Comparison of ENCODE assay signal across 1 cellular context in the genomic region with DNA sequence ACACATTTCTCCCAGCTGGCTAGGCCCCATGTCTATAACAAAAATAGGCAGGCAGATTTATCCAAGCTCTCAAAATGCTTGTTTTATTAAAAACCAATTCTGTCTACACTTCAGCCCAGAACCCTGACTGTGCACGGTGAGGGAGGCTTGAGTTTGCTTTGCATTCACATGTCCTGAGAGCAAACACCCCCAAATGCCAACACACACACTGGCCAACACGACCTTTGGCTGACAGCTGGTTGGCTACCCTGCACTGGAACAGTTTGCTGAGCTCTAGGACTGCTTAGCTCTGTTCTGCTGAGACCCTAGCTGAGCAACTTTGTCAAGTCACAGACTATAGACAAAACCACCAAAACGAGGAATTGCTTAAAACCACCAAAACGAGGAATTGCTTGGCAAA.
TF ChIP-seq lines count a peak whose summit lies in the region.

No MANE protein-coding gene starts in this region.

TF ChIP-seq in HepG2, 621 proteins besides CTCF, POLR2A, EP300 and RAD21 (continues in another document):
- TF ChIP-seq, protein P1, sequence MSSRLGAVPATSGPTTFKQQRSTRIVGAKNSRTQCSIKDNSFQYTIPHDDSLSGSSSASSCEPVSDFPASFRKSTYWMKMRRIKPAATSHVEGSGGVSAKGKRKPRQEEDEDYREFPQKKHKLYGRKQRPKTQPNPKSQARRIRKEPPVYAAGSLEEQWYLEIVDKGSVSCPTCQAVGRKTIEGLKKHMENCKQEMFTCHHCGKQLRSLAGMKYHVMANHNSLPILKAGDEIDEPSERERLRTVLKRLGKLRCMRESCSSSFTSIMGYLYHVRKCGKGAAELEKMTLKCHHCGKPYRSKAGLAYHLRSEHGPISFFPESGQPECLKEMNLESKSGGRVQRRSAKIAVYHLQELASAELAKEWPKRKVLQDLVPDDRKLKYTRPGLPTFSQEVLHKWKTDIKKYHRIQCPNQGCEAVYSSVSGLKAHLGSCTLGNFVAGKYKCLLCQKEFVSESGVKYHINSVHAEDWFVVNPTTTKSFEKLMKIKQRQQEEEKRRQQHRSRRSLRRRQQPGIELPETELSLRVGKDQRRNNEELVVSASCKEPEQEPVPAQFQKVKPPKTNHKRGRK (CRISPR knock-in tag; IDR thresholded peaks at IDR 0.05): no peak
- TF ChIP-seq ZNF496 (CRISPR knock-in tag; IDR thresholded peaks at IDR 0.05; ENCODE audit: insufficient replicate concordance): no peak
- no peak for TF ChIP-seq ZNF672 (CRISPR knock-in tag; IDR thresholded peaks at IDR 0.05)
- TF ChIP-seq KLF11 (CRISPR knock-in tag; IDR thresholded peaks at IDR 0.05): no peak
- TF ChIP-seq ZNF33B (CRISPR knock-in tag; IDR thresholded peaks at IDR 0.05): no peak
- TF ChIP-seq, protein P2, sequence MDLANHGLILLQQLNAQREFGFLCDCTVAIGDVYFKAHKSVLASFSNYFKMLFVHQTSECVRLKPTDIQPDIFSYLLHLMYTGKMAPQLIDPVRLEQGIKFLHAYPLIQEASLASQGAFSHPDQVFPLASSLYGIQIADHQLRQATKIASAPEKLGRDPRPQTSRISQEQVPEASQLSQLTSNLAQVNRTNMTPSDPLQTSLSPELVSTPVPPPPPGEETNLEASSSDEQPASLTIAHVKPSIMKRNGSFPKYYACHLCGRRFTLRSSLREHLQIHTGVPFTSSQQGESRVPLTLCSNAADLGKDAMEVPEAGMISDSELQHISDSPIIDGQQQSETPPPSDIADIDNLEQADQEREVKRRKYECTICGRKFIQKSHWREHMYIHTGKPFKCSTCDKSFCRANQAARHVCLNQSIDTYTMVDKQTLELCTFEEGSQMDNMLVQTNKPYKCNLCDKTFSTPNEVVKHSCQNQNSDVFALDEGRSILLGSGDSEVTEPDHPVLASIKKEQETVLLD (CRISPR knock-in tag; IDR thresholded peaks at IDR 0.05; ENCODE audit: low read depth): no peak
- TF ChIP-seq ZNF747 (CRISPR knock-in tag; IDR thresholded peaks at IDR 0.05; ENCODE audit: borderline replicate concordance): no peak; the same call in 1 of the 2 replicates
- TF ChIP-seq REL (CRISPR knock-in tag; conservative IDR thresholded peaks at IDR 0.05): no peak
- TF ChIP-seq, protein P3, sequence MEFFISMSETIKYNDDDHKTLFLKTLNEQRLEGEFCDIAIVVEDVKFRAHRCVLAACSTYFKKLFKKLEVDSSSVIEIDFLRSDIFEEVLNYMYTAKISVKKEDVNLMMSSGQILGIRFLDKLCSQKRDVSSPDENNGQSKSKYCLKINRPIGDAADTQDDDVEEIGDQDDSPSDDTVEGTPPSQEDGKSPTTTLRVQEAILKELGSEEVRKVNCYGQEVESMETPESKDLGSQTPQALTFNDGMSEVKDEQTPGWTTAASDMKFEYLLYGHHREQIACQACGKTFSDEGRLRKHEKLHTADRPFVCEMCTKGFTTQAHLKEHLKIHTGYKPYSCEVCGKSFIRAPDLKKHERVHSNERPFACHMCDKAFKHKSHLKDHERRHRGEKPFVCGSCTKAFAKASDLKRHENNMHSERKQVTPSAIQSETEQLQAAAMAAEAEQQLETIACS (CRISPR knock-in tag; IDR thresholded peaks at IDR 0.05): no peak
- no peak for TF ChIP-seq ATF7 (IDR thresholded peaks at IDR 0.05)
- TF ChIP-seq ATF7 (CRISPR knock-in tag; IDR thresholded peaks at IDR 0.05): no peak
- TF ChIP-seq ZSCAN30 (CRISPR knock-in tag; IDR thresholded peaks at IDR 0.05): no peak
- TF ChIP-seq, protein P4, sequence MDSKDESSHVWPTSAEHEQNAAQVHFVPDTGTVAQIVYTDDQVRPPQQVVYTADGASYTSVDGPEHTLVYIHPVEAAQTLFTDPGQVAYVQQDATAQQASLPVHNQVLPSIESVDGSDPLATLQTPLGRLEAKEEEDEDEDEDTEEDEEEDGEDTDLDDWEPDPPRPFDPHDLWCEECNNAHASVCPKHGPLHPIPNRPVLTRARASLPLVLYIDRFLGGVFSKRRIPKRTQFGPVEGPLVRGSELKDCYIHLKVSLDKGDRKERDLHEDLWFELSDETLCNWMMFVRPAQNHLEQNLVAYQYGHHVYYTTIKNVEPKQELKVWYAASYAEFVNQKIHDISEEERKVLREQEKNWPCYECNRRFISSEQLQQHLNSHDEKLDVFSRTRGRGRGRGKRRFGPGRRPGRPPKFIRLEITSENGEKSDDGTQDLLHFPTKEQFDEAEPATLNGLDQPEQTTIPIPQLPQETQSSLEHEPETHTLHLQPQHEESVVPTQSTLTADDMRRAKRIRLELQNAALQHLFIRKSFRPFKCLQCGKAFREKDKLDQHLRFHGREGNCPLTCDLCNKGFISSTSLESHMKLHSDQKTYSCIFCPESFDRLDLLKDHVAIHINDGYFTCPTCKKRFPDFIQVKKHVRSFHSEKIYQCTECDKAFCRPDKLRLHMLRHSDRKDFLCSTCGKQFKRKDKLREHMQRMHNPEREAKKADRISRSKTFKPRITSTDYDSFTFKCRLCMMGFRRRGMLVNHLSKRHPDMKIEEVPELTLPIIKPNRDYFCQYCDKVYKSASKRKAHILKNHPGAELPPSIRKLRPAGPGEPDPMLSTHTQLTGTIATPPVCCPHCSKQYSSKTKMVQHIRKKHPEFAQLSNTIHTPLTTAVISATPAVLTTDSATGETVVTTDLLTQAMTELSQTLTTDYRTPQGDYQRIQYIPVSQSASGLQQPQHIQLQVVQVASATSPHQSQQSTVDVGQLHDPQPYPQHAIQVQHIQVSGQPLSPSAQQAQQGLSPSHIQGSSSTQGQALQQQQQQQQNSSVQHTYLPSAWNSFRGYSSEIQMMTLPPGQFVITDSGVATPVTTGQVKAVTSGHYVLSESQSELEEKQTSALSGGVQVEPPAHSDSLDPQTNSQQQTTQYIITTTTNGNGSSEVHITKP (CRISPR knock-in tag; IDR thresholded peaks at IDR 0.05; ENCODE audit: low read depth): peak; percentile 50; the same call in 1 of the 2 replicates
- no peak for TF ChIP-seq ATF1 (CRISPR knock-in tag; IDR thresholded peaks at IDR 0.05)
- TF ChIP-seq FOXO1 (CRISPR knock-in tag; IDR thresholded peaks at IDR 0.05): peak; percentile 54; the same call in 1 of the 2 replicates
- TF ChIP-seq MXI1 (IDR thresholded peaks at IDR 0.05; ENCODE audit: borderline replicate concordance, low read depth, low read length): peak; percentile 75; the same call in 1 of the 3 replicates
- TF ChIP-seq, protein P5, sequence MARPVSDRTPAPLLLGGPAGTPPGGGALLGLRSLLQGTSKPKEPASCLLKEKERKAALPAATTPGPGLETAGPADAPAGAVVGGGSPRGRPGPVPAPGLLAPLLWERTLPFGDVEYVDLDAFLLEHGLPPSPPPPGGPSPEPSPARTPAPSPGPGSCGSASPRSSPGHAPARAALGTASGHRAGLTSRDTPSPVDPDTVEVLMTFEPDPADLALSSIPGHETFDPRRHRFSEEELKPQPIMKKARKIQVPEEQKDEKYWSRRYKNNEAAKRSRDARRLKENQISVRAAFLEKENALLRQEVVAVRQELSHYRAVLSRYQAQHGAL (CRISPR knock-in tag; IDR thresholded peaks at IDR 0.05; ENCODE audit: not compliant biosample characterization): no peak
- TF ChIP-seq ZNF260 (CRISPR knock-in tag; IDR thresholded peaks at IDR 0.05; ENCODE audit: borderline replicate concordance, low read depth): no peak
- TF ChIP-seq, protein P6, sequence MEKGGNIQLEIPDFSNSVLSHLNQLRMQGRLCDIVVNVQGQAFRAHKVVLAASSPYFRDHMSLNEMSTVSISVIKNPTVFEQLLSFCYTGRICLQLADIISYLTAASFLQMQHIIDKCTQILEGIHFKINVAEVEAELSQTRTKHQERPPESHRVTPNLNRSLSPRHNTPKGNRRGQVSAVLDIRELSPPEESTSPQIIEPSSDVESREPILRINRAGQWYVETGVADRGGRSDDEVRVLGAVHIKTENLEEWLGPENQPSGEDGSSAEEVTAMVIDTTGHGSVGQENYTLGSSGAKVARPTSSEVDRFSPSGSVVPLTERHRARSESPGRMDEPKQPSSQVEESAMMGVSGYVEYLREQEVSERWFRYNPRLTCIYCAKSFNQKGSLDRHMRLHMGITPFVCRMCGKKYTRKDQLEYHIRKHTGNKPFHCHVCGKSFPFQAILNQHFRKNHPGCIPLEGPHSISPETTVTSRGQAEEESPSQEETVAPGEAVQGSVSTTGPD (CRISPR knock-in tag; IDR thresholded peaks at IDR 0.05): no peak
- TF ChIP-seq YY1 (IDR thresholded peaks at IDR 0.05; ENCODE audit: insufficient read depth, insufficient replicate concordance, low read depth, low read length): peak; percentile 14
- TF ChIP-seq FOXK1 (CRISPR knock-in tag; IDR thresholded peaks at IDR 0.05; ENCODE audit: borderline replicate concordance, low read depth): no peak
- TF ChIP-seq ZNF670 (CRISPR knock-in tag; IDR thresholded peaks at IDR 0.05; ENCODE audit: borderline replicate concordance): no peak
- no peak for TF ChIP-seq NAIF1 (CRISPR knock-in tag; IDR thresholded peaks at IDR 0.05; ENCODE audit: borderline replicate concordance)
- no peak for TF ChIP-seq YEATS2 (CRISPR knock-in tag; IDR thresholded peaks at IDR 0.05; ENCODE audit: borderline replicate concordance)
- no peak for TF ChIP-seq ONECUT2 (CRISPR knock-in tag; IDR thresholded peaks at IDR 0.05)
- peak; percentile 69; the same call in 1 of the 2 replicates for TF ChIP-seq HDAC2 (CRISPR knock-in tag; IDR thresholded peaks at IDR 0.05)
- no peak; the same call in 1 of the 2 replicates for TF ChIP-seq BHLHE40 (IDR thresholded peaks at IDR 0.05; ENCODE audit: low read length)
- TF ChIP-seq, protein P7, sequence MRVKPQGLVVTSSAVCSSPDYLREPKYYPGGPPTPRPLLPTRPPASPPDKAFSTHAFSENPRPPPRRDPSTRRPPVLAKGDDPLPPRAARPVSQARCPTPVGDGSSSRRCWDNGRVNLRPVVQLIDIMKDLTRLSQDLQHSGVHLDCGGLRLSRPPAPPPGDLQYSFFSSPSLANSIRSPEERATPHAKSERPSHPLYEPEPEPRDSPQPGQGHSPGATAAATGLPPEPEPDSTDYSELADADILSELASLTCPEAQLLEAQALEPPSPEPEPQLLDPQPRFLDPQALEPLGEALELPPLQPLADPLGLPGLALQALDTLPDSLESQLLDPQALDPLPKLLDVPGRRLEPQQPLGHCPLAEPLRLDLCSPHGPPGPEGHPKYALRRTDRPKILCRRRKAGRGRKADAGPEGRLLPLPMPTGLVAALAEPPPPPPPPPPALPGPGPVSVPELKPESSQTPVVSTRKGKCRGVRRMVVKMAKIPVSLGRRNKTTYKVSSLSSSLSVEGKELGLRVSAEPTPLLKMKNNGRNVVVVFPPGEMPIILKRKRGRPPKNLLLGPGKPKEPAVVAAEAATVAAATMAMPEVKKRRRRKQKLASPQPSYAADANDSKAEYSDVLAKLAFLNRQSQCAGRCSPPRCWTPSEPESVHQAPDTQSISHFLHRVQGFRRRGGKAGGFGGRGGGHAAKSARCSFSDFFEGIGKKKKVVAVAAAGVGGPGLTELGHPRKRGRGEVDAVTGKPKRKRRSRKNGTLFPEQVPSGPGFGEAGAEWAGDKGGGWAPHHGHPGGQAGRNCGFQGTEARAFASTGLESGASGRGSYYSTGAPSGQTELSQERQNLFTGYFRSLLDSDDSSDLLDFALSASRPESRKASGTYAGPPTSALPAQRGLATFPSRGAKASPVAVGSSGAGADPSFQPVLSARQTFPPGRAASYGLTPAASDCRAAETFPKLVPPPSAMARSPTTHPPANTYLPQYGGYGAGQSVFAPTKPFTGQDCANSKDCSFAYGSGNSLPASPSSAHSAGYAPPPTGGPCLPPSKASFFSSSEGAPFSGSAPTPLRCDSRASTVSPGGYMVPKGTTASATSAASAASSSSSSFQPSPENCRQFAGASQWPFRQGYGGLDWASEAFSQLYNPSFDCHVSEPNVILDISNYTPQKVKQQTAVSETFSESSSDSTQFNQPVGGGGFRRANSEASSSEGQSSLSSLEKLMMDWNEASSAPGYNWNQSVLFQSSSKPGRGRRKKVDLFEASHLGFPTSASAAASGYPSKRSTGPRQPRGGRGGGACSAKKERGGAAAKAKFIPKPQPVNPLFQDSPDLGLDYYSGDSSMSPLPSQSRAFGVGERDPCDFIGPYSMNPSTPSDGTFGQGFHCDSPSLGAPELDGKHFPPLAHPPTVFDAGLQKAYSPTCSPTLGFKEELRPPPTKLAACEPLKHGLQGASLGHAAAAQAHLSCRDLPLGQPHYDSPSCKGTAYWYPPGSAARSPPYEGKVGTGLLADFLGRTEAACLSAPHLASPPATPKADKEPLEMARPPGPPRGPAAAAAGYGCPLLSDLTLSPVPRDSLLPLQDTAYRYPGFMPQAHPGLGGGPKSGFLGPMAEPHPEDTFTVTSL (CRISPR knock-in tag; IDR thresholded peaks at IDR 0.05; ENCODE audit: borderline replicate concordance): no peak
- TF ChIP-seq, protein P8, sequence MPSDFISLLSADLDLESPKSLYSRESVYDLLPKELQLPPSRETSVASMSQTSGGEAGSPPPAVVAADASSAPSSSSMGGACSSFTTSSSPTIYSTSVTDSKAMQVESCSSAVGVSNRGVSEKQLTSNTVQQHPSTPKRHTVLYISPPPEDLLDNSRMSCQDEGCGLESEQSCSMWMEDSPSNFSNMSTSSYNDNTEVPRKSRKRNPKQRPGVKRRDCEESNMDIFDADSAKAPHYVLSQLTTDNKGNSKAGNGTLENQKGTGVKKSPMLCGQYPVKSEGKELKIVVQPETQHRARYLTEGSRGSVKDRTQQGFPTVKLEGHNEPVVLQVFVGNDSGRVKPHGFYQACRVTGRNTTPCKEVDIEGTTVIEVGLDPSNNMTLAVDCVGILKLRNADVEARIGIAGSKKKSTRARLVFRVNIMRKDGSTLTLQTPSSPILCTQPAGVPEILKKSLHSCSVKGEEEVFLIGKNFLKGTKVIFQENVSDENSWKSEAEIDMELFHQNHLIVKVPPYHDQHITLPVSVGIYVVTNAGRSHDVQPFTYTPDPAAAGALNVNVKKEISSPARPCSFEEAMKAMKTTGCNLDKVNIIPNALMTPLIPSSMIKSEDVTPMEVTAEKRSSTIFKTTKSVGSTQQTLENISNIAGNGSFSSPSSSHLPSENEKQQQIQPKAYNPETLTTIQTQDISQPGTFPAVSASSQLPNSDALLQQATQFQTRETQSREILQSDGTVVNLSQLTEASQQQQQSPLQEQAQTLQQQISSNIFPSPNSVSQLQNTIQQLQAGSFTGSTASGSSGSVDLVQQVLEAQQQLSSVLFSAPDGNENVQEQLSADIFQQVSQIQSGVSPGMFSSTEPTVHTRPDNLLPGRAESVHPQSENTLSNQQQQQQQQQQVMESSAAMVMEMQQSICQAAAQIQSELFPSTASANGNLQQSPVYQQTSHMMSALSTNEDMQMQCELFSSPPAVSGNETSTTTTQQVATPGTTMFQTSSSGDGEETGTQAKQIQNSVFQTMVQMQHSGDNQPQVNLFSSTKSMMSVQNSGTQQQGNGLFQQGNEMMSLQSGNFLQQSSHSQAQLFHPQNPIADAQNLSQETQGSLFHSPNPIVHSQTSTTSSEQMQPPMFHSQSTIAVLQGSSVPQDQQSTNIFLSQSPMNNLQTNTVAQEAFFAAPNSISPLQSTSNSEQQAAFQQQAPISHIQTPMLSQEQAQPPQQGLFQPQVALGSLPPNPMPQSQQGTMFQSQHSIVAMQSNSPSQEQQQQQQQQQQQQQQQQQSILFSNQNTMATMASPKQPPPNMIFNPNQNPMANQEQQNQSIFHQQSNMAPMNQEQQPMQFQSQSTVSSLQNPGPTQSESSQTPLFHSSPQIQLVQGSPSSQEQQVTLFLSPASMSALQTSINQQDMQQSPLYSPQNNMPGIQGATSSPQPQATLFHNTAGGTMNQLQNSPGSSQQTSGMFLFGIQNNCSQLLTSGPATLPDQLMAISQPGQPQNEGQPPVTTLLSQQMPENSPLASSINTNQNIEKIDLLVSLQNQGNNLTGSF (CRISPR knock-in tag; IDR thresholded peaks at IDR 0.05): no peak
- no peak for TF ChIP-seq FOXJ3 (CRISPR knock-in tag; IDR thresholded peaks at IDR 0.05; ENCODE audit: borderline replicate concordance)
- TF ChIP-seq ZNF225 (CRISPR knock-in tag; IDR thresholded peaks at IDR 0.05): no peak
- TF ChIP-seq TBL1XR1 (IDR thresholded peaks at IDR 0.05; ENCODE audit: borderline replicate concordance, low read length, partially characterized antibody): no peak
- TF ChIP-seq, protein P9, sequence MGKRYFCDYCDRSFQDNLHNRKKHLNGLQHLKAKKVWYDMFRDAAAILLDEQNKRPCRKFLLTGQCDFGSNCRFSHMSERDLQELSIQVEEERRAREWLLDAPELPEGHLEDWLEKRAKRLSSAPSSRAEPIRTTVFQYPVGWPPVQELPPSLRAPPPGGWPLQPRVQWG (CRISPR knock-in tag; IDR thresholded peaks at IDR 0.05; ENCODE audit: borderline replicate concordance, low read depth): no peak
- peak; percentile 65 for TF ChIP-seq ZNF205 (CRISPR knock-in tag; IDR thresholded peaks at IDR 0.05)
- no peak for TF ChIP-seq CENPT (CRISPR knock-in tag; IDR thresholded peaks at IDR 0.05; ENCODE audit: low read depth)
